18 cellular contexts compared by ENCODE assay signal in genomic region chr9:89807682-89808075, GRCh38.
A peak's percentile ranks its signal among the peaks of the same experiment; 100 is the strongest.
DNase-seq lines count a peak whose midpoint lies in the region; ATAC-seq and TF ChIP-seq lines count a peak whose summit lies in the region.
"Had no signal": no experiment of that assay in that cellular context is flagged by ENCODE, and none has a peak within 500 bp of the region (broad histone marks: within the 10 kb centered on the region; RNA-seq: fewer than 3 reads in every experiment).

No MANE protein-coding gene starts in this region.

- no peak overlapping the region for H3K9ac ChIP-seq in neural progenitor cell

- no peaks in the 10 kb centered on the region for H3K4me1 ChIP-seq in neural progenitor cell

- H3K36me3 Mint-ChIP-seq in brain (no peaks in the 10 kb centered on the region), neural progenitor cell (no peaks in the 10 kb centered on the region), type B pancreatic cell (no peaks in the 10 kb centered on the region)
- H3K36me3 Mint-ChIP-seq: CD4-positive, alpha-beta memory T cell had no signal

- H2AFZ ChIP-seq in neural progenitor cell (replicated peaks) = no peak overlapping the region
- H2AFZ ChIP-seq: PC-9 had no signal

- TF ChIP-seq CTCF in brain (conservative IDR thresholded peaks at IDR 0.05) (no peak), neural progenitor cell (IDR thresholded peaks at IDR 0.05) (no peak), type B pancreatic cell (conservative IDR thresholded peaks at IDR 0.05) (no peak)

- H3K27me3 ChIP-seq in neural progenitor cell = no peaks in the 10 kb centered on the region
- H3K27me3 ChIP-seq: BE2C had no signal

- H4K20me1 ChIP-seq in neural progenitor cell (ENCODE audit: low read depth) = no peaks in the 10 kb centered on the region

- H3K4me3 Mint-ChIP-seq in brain = no peak overlapping the region
- H3K4me3 Mint-ChIP-seq in neural progenitor cell = no peak overlapping the region
- H3K4me3 Mint-ChIP-seq in type B pancreatic cell = no peak overlapping the region
- H3K4me3 Mint-ChIP-seq: CD4-positive, alpha-beta memory T cell had no signal

- no peaks in the 10 kb centered on the region for H3K9me3 ChIP-seq in neural progenitor cell (ENCODE audit: low read depth)
- H3K9me3 ChIP-seq: BE2C had no signal

- H3K79me2 ChIP-seq in neural progenitor cell (ENCODE audit: low read depth) = no peaks in the 10 kb centered on the region

- H3K27me3 Mint-ChIP-seq in brain (peaks cover 3% of the 10 kb centered on the region), neural progenitor cell (ENCODE audit: insufficient read depth, low read depth) (peaks cover 13% of the 10 kb centered on the region), type B pancreatic cell (peaks cover 23% of the 10 kb centered on the region)
- H3K27me3 Mint-ChIP-seq: CD4-positive, alpha-beta memory T cell had no signal

- ATAC-seq in GM21515 (IDR thresholded peaks at IDR 0.05; ENCODE audit: unreplicated experiment) (no peak), HG02884 (IDR thresholded peaks at IDR 0.05; ENCODE audit: unreplicated experiment) (no peak)
- ATAC-seq: K562 had no signal

- DNase-seq in DMS53 (lab: John Stamatoyannopoulos, UW) (peak; percentile 26), DMS53 treated with DMSO at 0.1 percent for 48 hours (lab: John Stamatoyannopoulos, UW; ENCODE audit: unreplicated experiment) (no peak), neural progenitor cell (ENCODE audit: low spot score) (no peak), type B pancreatic cell (ENCODE audit: extremely low spot score, unreplicated experiment) (peak; percentile 32), kidney glomerular epithelial cell (lab: John Stamatoyannopoulos, UW) (no peak)
- DNase-seq: BE2C; Calu3; CD4-positive, alpha-beta memory T cell; DMS79 treated with DMSO at 0.1 percent for 48 hours; NCI-H1048; NCI-H1436 treated with DMSO at 0.1 percent for 48 hours; NCI-H774; PC-9 had no signal

- H3K4me3 ChIP-seq in neural progenitor cell = no peak overlapping the region
- H3K4me3 ChIP-seq: K562, PC-9 had no signal

- H3K27ac ChIP-seq in neural progenitor cell = no peak overlapping the region
- H3K27ac ChIP-seq: 22Rv1, PC-9 had no signal

- H3K9me3 Mint-ChIP-seq in brain (peaks cover 0 to 5% (median 4%) of the 10 kb centered on the region in 5 experiments), neural progenitor cell (no peaks in the 10 kb centered on the region), type B pancreatic cell (no peaks in the 10 kb centered on the region)
- H3K9me3 Mint-ChIP-seq: CD4-positive, alpha-beta memory T cell had no signal

- no peak overlapping the region for H3K4me2 ChIP-seq in neural progenitor cell
- H3K4me2 ChIP-seq: PC-9 had no signal

- no peaks in the 10 kb centered on the region for H3F3A ChIP-seq in neural progenitor cell (ENCODE audit: low read depth)

- no peaks in the 10 kb centered on the region for H3K36me3 ChIP-seq in neural progenitor cell
- H3K36me3 ChIP-seq: BE2C had no signal

- H3K4me1 Mint-ChIP-seq in brain (peaks cover 83% of the 10 kb centered on the region), neural progenitor cell (peaks cover 34% of the 10 kb centered on the region), type B pancreatic cell (ENCODE audit: unreplicated experiment) (peaks cover 30% of the 10 kb centered on the region)
- H3K4me1 Mint-ChIP-seq: CD4-positive, alpha-beta memory T cell had no signal

- H3K27ac Mint-ChIP-seq in brain (peak overlapping the region in 3 of 5 experiments; percentile 38 to 97 (median 81)), neural progenitor cell (peak overlapping the region; percentile 82), type B pancreatic cell (no peak overlapping the region)
- H3K27ac Mint-ChIP-seq: CD4-positive, alpha-beta memory T cell had no signal

Comparison
In these comparisons a context has a peak if more than half of its experiments do, and no peak if none do; other contexts are left out.
1. DNase-seq: peak in DMS53 (single experiment) and type B pancreatic cell (single experiment); none in DMS53 treated with DMSO at 0.1 percent for 48 hours (single experiment), neural progenitor cell (single experiment) and kidney glomerular epithelial cell (single experiment).